Comparison of ENCODE assay signal across 8 cellular contexts in genomic region chr6:43181942-43182860, GRCh38. TPM values are rescaled to one million over a fixed set of nuclear protein-coding genes. Genes with fewer than 3 reads are reported as not detected.
DNase-seq lines count a peak whose midpoint lies in the region; ATAC-seq and TF ChIP-seq lines count a peak whose summit lies in the region.

Gene CUL9, plus strand, starts transcription at chr6:43182196. Its CDS starts 2,115 bp downstream, at chr6:43184311.

- H3K4me3 Mint-ChIP-seq in activated naive CD8-positive, alpha-beta T cell treated with anti-CD3 and anti-CD28 coated beads, Interleukin-2, amount 50 U/mL, for 24 hours: peak within 1 kb of the TSS; percentile 94

- peak within 1 kb of the TSS; percentile 86 for H3K27ac Mint-ChIP-seq in activated naive CD8-positive, alpha-beta T cell treated with anti-CD3 and anti-CD28 coated beads, Interleukin-2, amount 50 U/mL, for 24 hours

- peaks cover 2% of the 10 kb centered on the region for H3K79me2 ChIP-seq in parathyroid adenoma

- peak within 1 kb of the TSS; percentile 16 for H3K9ac ChIP-seq in parathyroid adenoma

- H3K9me3 ChIP-seq in parathyroid adenoma (ENCODE audit: control insufficient read depth, low read length) (no peaks in the 10 kb centered on the region), thymus (ENCODE audit: control insufficient read depth) (no peaks in the 10 kb centered on the region)

- TF ChIP-seq CTCF in parathyroid adenoma (IDR thresholded peaks at IDR 0.05): no peak

- H3K36me3 ChIP-seq in parathyroid adenoma (ENCODE audit: control insufficient read depth, insufficient read depth, low read length) (no peaks in the 10 kb centered on the region), thymus (ENCODE audit: control insufficient read depth, insufficient read depth) (peaks cover 39% of the 10 kb centered on the region)

- H3K4me1 Mint-ChIP-seq in activated naive CD8-positive, alpha-beta T cell treated with anti-CD3 and anti-CD28 coated beads, Interleukin-2, amount 50 U/mL, for 24 hours: peaks cover 50% of the 10 kb centered on the region

- WGBS in thymus: 2% methylated on average over 51 of the region's 51 CpGs

- H3K27ac ChIP-seq in parathyroid adenoma (peak within 1 kb of the TSS; percentile 51), thymus (ENCODE audit: low read depth) (peak within 1 kb of the TSS; percentile 86)

- peak; percentile 77 for DNase-seq in ELR (ENCODE audit: low read depth)
- peak; percentile 72 for DNase-seq in LoVo (ENCODE audit: low spot score)
- DNase-seq in SW 1271 (lab: John Stamatoyannopoulos, UW): peak; percentile 55 to 65
- peak; percentile 87 for DNase-seq in activated naive CD8-positive, alpha-beta T cell treated with anti-CD3 and anti-CD28 coated beads, Interleukin-2, amount 50 U/mL, for 24 hours
- DNase-seq in Right ventricle myocardium superior: peak; percentile 93

- H3K4me1 ChIP-seq in parathyroid adenoma (peaks cover 6% of the 10 kb centered on the region), thymus (ENCODE audit: control insufficient read depth, insufficient read depth, low read length) (peaks cover 30% of the 10 kb centered on the region)

- ATAC-seq in GM21786 (IDR thresholded peaks at IDR 0.05; ENCODE audit: unreplicated experiment) (peak; percentile 94), Right ventricle myocardium superior (ENCODE audit: poor library complexity) (peak; percentile 98)
- ATAC-seq in activated naive CD8-positive, alpha-beta T cell treated with anti-CD3 and anti-CD28 coated beads, Interleukin-2, amount 50 U/mL, for 24 hours: peak; percentile 91

- peak within 1 kb of the TSS; percentile 90 for H3K4me3 ChIP-seq in parathyroid adenoma (ENCODE audit: low read depth, low read length)
- H3K4me3 ChIP-seq in thymus (ENCODE audit: low read length): peak within 1 kb of the TSS; percentile 86

- H3K27me3 ChIP-seq in parathyroid adenoma (ENCODE audit: control insufficient read depth, insufficient read depth, low read length) (no peaks in the 10 kb centered on the region), thymus (ENCODE audit: control insufficient read depth, insufficient read depth) (no peaks in the 10 kb centered on the region)

- H2AFZ ChIP-seq in parathyroid adenoma: peak within 1 kb of the TSS; percentile 78

- intact Hi-C loops in Right ventricle myocardium superior (cut with DNase I): no loop called here

- H3K36me3 Mint-ChIP-seq in activated naive CD8-positive, alpha-beta T cell treated with anti-CD3 and anti-CD28 coated beads, Interleukin-2, amount 50 U/mL, for 24 hours (ENCODE audit: low read depth): peaks cover 23% of the 10 kb centered on the region

- no peaks in the 10 kb centered on the region for H3K27me3 Mint-ChIP-seq in activated naive CD8-positive, alpha-beta T cell treated with anti-CD3 and anti-CD28 coated beads, Interleukin-2, amount 50 U/mL, for 24 hours

- H3K9me3 Mint-ChIP-seq in activated naive CD8-positive, alpha-beta T cell treated with anti-CD3 and anti-CD28 coated beads, Interleukin-2, amount 50 U/mL, for 24 hours: no peaks in the 10 kb centered on the region

- peak within 1 kb of the TSS; percentile 96 for H3K4me2 ChIP-seq in parathyroid adenoma (ENCODE audit: low read length)

RNA-seq across cellular contexts. Expression of gene CUL9, which starts in this region (rescaled TPM):
- 12.5 TPM for total RNA-seq in Right ventricle myocardium superior
- polyA plus RNA-seq in thymus: 119 TPM

Comparison
In these comparisons a context has a peak if more than half of its experiments do, and no peak if none do; other contexts are left out.
1. Peak in every context shown above with its lines: DNase-seq, ATAC-seq, H3K4me3 ChIP-seq and H3K27ac ChIP-seq.